In the genomic region with DNA sequence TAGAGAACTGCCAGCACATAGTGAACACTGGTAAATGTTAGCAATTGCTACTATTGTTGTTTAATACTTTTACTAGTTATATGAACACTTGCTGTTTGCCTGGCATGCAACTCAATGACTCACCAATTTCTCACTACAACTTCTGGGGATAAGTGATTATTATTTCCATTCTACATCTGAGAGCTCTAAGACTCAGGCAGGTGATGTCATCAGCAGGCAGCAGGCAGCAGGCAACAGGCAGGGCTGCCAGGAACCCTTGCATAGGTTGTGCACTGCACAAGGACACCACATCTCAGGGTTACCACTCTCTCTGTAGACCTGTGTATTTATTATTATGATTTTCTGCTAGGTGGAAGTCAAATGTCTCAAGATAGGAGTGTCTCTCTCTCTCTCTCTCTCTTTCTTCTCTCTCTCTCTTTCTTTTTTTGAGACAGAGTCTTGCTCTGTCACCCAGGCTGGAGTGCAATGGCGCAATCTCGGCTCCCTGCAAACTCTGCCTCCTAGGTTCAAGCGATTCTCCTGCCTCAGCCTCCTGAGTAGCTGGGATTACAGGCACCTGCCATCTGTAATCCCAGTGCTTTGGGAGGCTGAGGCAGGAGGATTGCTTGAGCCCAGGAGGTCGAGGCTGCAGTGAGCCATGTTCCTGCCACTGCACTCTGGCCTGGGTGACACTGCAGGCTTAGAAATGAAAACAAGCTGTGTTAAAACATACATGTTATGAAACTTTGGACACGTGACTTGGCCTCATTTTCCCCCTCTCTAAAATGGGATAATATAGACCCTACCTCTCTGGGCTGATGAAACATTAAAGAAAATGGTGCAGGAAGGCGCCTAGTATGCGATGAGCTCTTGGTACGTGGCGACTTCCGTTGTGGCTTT, we compare ENCODE assay signal across 14 cellular contexts. TPM values are rescaled to one million over a fixed set of nuclear protein-coding genes. Genes with fewer than 3 reads are reported as not detected.
A peak's percentile ranks its signal among the peaks of the same experiment; 100 is the strongest.
DNase-seq lines count a peak whose midpoint lies in the region; ATAC-seq and TF ChIP-seq lines count a peak whose summit lies in the region.
"Had no signal": no experiment of that assay in that cellular context is flagged by ENCODE, and none has a peak within 500 bp of the region (broad histone marks: within the 10 kb centered on the region; RNA-seq: fewer than 3 reads in every experiment).

No MANE protein-coding gene starts in this region.

- H3K36me3 ChIP-seq in HEK293 (ENCODE audit: control insufficient read depth in 2 of 2, insufficient read depth in 1 of 2, low read length in 2 of 2) = no peaks in the 10 kb centered on the region
- H3K36me3 ChIP-seq in hepatocyte (replicated peaks; ENCODE audit: insufficient read depth, low read depth) = no peaks in the 10 kb centered on the region
- H3K36me3 ChIP-seq in Caco-2 (ENCODE audit: control insufficient read depth, insufficient read depth, low read length) = no peaks in the 10 kb centered on the region
- H3K36me3 ChIP-seq: esophagus muscularis mucosa, right atrium auricular region had no signal

- no peaks in the 10 kb centered on the region for H3K9me3 ChIP-seq in HEK293 (ENCODE audit: control insufficient read depth, insufficient read depth, low read depth, low read length)
- no peaks in the 10 kb centered on the region for H3K9me3 ChIP-seq in hepatocyte (ENCODE audit: low read depth)
- no peaks in the 10 kb centered on the region for H3K9me3 ChIP-seq in Caco-2
- H3K9me3 ChIP-seq: esophagus muscularis mucosa, right atrium auricular region had no signal

- H3K4me1 ChIP-seq in HEK293 (ENCODE audit: control insufficient read depth, insufficient read depth, low read length) (peaks cover 10% of the 10 kb centered on the region), hepatocyte (ENCODE audit: insufficient read depth) (peaks cover 7% of the 10 kb centered on the region), Caco-2 (no peaks in the 10 kb centered on the region)

- no TSS peak for BruUV-seq in Caco-2 (replicated peaks; lab: Mats Ljungman, UMichigan)

- H3K9me3 Mint-ChIP-seq in Caco-2 (ENCODE audit: unreplicated experiment) (no peaks in the 10 kb centered on the region), endothelial cell (ENCODE audit: unreplicated experiment) (no peaks in the 10 kb centered on the region), T-cell (no peaks in the 10 kb centered on the region)
- H3K9me3 Mint-ChIP-seq: activated naive CD4-positive, alpha-beta T cell treated with anti-CD3 and anti-CD28 coated beads, Interleukin-2, amount 50 U/mL, for 24 hours; memory B cell had no signal

- H3K9me2 ChIP-seq in hepatocyte (replicated peaks; ENCODE audit: insufficient read depth) = no peaks in the 10 kb centered on the region

- TF ChIP-seq CTCF in HEK293 (tag by site-specific recombination; IDR thresholded peaks at IDR 0.05) (no peak), hepatocyte (IDR thresholded peaks at IDR 0.05; ENCODE audit: poor library complexity) (no peak), Caco-2 (IDR thresholded peaks at IDR 0.05; ENCODE audit: insufficient read depth in 1 of 2, low read depth in 1 of 2, low read length in 1 of 2, severe bottlenecking in 1 of 2, unreplicated experiment in 1 of 2) (no peak), endothelial cell (IDR thresholded peaks at IDR 0.05; ENCODE audit: unreplicated experiment) (no peak)

- CTCF ChIA-PET in HEK293 (lab: Yijun Ruan, JAX) (interaction anchor here (0.6 to 5.1 kb wide), 22 partner anchors 9 to 770 kb away, joined by 3 to 63 read pairs (median 4); a partner anchor contains a TSS), Caco-2 (lab: Charles Lee) (interaction anchor here (0.6 to 1.4 kb wide), 2 partner anchors 8 to 78 kb away, joined by 3 to 4 read pairs; no protein-coding TSS in a partner anchor), T-cell (lab: Charles Lee) (interaction anchor here (0.5 to 1.1 kb wide), 3 partner anchors 36 to 967 kb away, joined by 3 to 4 read pairs (median 3); no protein-coding TSS in a partner anchor)

- H3K36me3 Mint-ChIP-seq in Caco-2 (ENCODE audit: insufficient read depth, unreplicated experiment) (no peaks in the 10 kb centered on the region), endothelial cell (ENCODE audit: low read depth, unreplicated experiment) (no peaks in the 10 kb centered on the region), T-cell (no peaks in the 10 kb centered on the region)
- H3K36me3 Mint-ChIP-seq: activated naive CD4-positive, alpha-beta T cell treated with anti-CD3 and anti-CD28 coated beads, Interleukin-2, amount 50 U/mL, for 24 hours; memory B cell had no signal

- H3K79me2 ChIP-seq in hepatocyte = no peaks in the 10 kb centered on the region

- no peak overlapping the region for H3K4me2 ChIP-seq in hepatocyte

- H4K20me1 ChIP-seq in hepatocyte (ENCODE audit: insufficient read depth, poor library complexity, severe bottlenecking) = no peaks in the 10 kb centered on the region

- H3K27ac ChIP-seq in HEK293 (ENCODE audit: extremely low read depth, low read depth, low read length) (no peak overlapping the region), hepatocyte (no peak overlapping the region)
- H3K27ac ChIP-seq: esophagus muscularis mucosa, right atrium auricular region had no signal

- POLR2A ChIA-PET in HEK293 (lab: Yijun Ruan, JAX) = interaction anchor here (0.6 to 1.3 kb wide), 2 partner anchors 77 to 446 kb away, joined by 3 read pairs; no protein-coding TSS in a partner anchor
- POLR2A ChIA-PET in Caco-2 (lab: Charles Lee) = no interaction called here
- POLR2A ChIA-PET in T-cell (lab: Charles Lee) = no interaction called here

- ATAC-seq in HG02840 (IDR thresholded peaks at IDR 0.05; ENCODE audit: low FRiP score, unreplicated experiment) (no peak), T-cell (replicated peaks in 1 of 4) (no peak)

- 79% methylated on average over 10 of the region's 10 CpGs for WGBS in hepatocyte (ENCODE audit: low lambda C conversion rate, missing lambda C conversion rate)

- no peak overlapping the region for H2AFZ ChIP-seq in hepatocyte

- DNase-seq in CD1c-positive myeloid dendritic cell (ENCODE audit: extremely low spot score) (peak; percentile 6), hepatocyte (ENCODE audit: low spot score) (peak; percentile 41), Caco-2 (no peak), endothelial cell (ENCODE audit: low spot score) (no peak), T-cell (no peak)
- DNase-seq in activated naive CD4-positive, alpha-beta T cell treated with anti-CD3 and anti-CD28 coated beads, Interleukin-2, amount 50 U/mL, for 16 hours = peak; percentile 54
- DNase-seq: DND-41, NCI-H526 treated with DMSO at 0.1 percent for 48 hours had no signal

- peaks cover 6% of the 10 kb centered on the region for H3K27me3 Mint-ChIP-seq in Caco-2 (ENCODE audit: insufficient read depth, unreplicated experiment)
- H3K27me3 Mint-ChIP-seq in endothelial cell (ENCODE audit: unreplicated experiment) = peaks cover 5% of the 10 kb centered on the region
- no peaks in the 10 kb centered on the region for H3K27me3 Mint-ChIP-seq in T-cell
- H3K27me3 Mint-ChIP-seq: activated naive CD4-positive, alpha-beta T cell treated with anti-CD3 and anti-CD28 coated beads, Interleukin-2, amount 50 U/mL, for 24 hours; memory B cell had no signal

- no peak overlapping the region for H3K4me3 ChIP-seq in HEK293 (ENCODE audit: low read depth, low read length)
- H3K4me3 ChIP-seq in hepatocyte = no peak overlapping the region
- no peak overlapping the region for H3K4me3 ChIP-seq in Caco-2 (ENCODE audit: low read depth, low read length)
- H3K4me3 ChIP-seq: esophagus muscularis mucosa, right atrium auricular region had no signal

- no peak overlapping the region for H3K4me3 Mint-ChIP-seq in Caco-2 (ENCODE audit: unreplicated experiment)
- no peak overlapping the region for H3K4me3 Mint-ChIP-seq in endothelial cell (ENCODE audit: unreplicated experiment)
- H3K4me3 Mint-ChIP-seq in T-cell = no peak overlapping the region
- H3K4me3 Mint-ChIP-seq: activated naive CD4-positive, alpha-beta T cell treated with anti-CD3 and anti-CD28 coated beads, Interleukin-2, amount 50 U/mL, for 24 hours; memory B cell had no signal

- intact Hi-C loops in Caco-2 (cut with micrococcal nuclease; ENCODE audit: unreplicated experiment) = loop anchor here (10.0 kb wide), 1 partner anchor 181 kb away; a partner anchor contains a TSS

- H3K27ac Mint-ChIP-seq in Caco-2 (ENCODE audit: unreplicated experiment) (no peak overlapping the region), endothelial cell (ENCODE audit: unreplicated experiment) (no peak overlapping the region), T-cell (peak overlapping the region in 1 of 2 donors; percentile 36)
- H3K27ac Mint-ChIP-seq: activated naive CD4-positive, alpha-beta T cell treated with anti-CD3 and anti-CD28 coated beads, Interleukin-2, amount 50 U/mL, for 24 hours; memory B cell had no signal

- H3K27me3 ChIP-seq in hepatocyte (no peaks in the 10 kb centered on the region), Caco-2 (replicated peaks; ENCODE audit: control insufficient read depth, insufficient read depth, low read length) (no peaks in the 10 kb centered on the region; the same call in 1 of the 2 replicates)
- H3K27me3 ChIP-seq: right atrium auricular region had no signal

- H3K4me1 Mint-ChIP-seq in Caco-2 (ENCODE audit: low read depth, unreplicated experiment) (no peaks in the 10 kb centered on the region), endothelial cell (ENCODE audit: unreplicated experiment) (peaks cover 4% of the 10 kb centered on the region), T-cell (peaks cover 0 to 9% (median 4%) of the 10 kb centered on the region in 3 donors)

TF ChIP-seq in HEK293, 187 proteins besides CTCF, POLR2A, EP300 and RAD21 (continues in another document):
- peak; percentile 77 for TF ChIP-seq ZFP37 (tag by site-specific recombination; IDR thresholded peaks at IDR 0.05)
- no peak for TF ChIP-seq SP2 (tag by site-specific recombination; IDR thresholded peaks at IDR 0.05)
- TF ChIP-seq ZNF521 (tag by site-specific recombination; IDR thresholded peaks at IDR 0.05) = no peak
- TF ChIP-seq ZNF621 (tag by site-specific recombination; IDR thresholded peaks at IDR 0.05) = no peak
- TF ChIP-seq ZNF501 (tag by site-specific recombination; IDR thresholded peaks at IDR 0.05) = 0 out of 2 replicates have a peak, but pooled peaks have one; percentile 33

RNA-seq across cellular contexts. Expression of a gene that starts 22.7 kb away (rescaled TPM):
- total RNA-seq in hepatocyte (150 and 162 TPM in 2 replicates), Caco-2 (2022) (20.8 and 21.1 TPM in 2 replicates), endothelial cell (ENCODE audit: unreplicated experiment) (1.3 TPM), T-cell (under 1 TPM in 3 of 5 donors, not detected in 2; 0.41 to 0.51 (median 0.46) TPM)
- 206 and 241 TPM in 2 replicates for polyA plus RNA-seq in hepatocyte

RNA-seq across cellular contexts. Expression of a gene that starts 33.9 kb away (rescaled TPM):
- 0.20 and 0.60 TPM in 2 replicates for total RNA-seq in hepatocyte
- 2.5 and 3.1 TPM in 2 replicates for polyA plus RNA-seq in hepatocyte
- total RNA-seq in Caco-2 (2022) = 1.7 and 1.9 TPM in 2 replicates
- total RNA-seq in endothelial cell (ENCODE audit: unreplicated experiment) = 0.62 TPM
- 1 to 10 TPM; 1.1 to 4.3 (median 3.7) TPM for total RNA-seq in T-cell

RNA-seq across cellular contexts. Expression of a gene that starts 51.4 kb away (rescaled TPM):
- 225 and 235 TPM in 2 replicates for total RNA-seq in hepatocyte
- polyA plus RNA-seq in hepatocyte = 491 and 542 TPM in 2 replicates
- total RNA-seq in Caco-2 (2022) = 26.8 and 36.7 TPM in 2 replicates
- not detected for total RNA-seq in endothelial cell (ENCODE audit: unreplicated experiment)
- total RNA-seq in T-cell = 1 to 10 TPM in 1 of 5 donors, under 1 TPM in 1, not detected in 3; 0.79 to 1.1 TPM

Comparison
In these comparisons a context has a peak if more than half of its experiments do, and no peak if none do; other contexts are left out.
1. DNase-seq: peak in CD1c-positive myeloid dendritic cell (single experiment), activated naive CD4-positive, alpha-beta T cell treated with anti-CD3 and anti-CD28 coated beads, Interleukin-2, amount 50 U/mL, for 16 hours (single experiment) and hepatocyte (single experiment); none in Caco-2 (0 of 2), endothelial cell (single experiment) and T-cell (0 of 34).
2. RNA of a gene that starts 51.4 kb away (total RNA-seq): 225 to 235 TPM in hepatocyte and 26.8 to 36.7 TPM in Caco-2; not detected in endothelial cell (single experiment) and 0.79 to 1.1 TPM in T-cell; every median in the first group is over 10 times any median in the second.